In the genomic region with DNA sequence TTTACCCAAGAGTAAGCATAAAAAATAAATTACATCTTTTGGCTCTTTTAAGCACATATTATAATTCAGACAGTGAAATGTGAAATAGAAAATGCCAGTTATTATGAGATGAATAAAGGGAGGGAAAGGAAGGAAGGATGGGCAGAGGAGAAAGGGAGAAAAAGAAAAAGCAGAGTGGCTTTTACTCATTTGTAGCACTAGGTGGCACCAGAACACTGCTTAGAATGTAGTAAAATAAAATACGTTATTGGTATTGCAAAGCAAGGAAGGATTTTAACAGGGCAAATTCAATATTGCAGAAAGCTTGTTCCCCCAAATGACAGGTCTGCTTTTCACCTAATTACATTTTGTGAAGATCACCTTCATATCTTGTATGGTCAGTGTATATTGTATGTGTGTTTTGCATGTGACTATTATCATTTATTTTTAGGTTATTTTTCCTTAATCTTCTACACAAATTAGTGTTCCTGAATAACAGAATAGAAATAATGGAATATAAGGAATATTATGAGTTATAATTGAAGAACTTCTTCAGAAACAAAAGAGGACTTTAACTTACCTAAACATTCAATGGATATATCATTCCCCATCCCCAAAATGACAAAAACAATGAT, we compare ENCODE assay signal across 9 cellular contexts.
A peak's percentile ranks its signal among the peaks of the same experiment; 100 is the strongest.
DNase-seq lines count a peak whose midpoint lies in the region; ATAC-seq and TF ChIP-seq lines count a peak whose summit lies in the region.
"Had no signal": no experiment of that assay in that cellular context is flagged by ENCODE, and none has a peak within 500 bp of the region (broad histone marks: within the 10 kb centered on the region; RNA-seq: fewer than 3 reads in every experiment).

No MANE protein-coding gene starts in this region.

- peak; percentile 83 for ATAC-seq in SK-N-SH treated with all-trans-retinoic acid at 6 μM for 48 hours
- no peak for ATAC-seq in HG02763 (IDR thresholded peaks at IDR 0.05; ENCODE audit: unreplicated experiment)
- no peak for ATAC-seq in GM18502 (IDR thresholded peaks at IDR 0.05; ENCODE audit: poor library complexity, unreplicated experiment)

- TF ChIP-seq CTCF in LNCAP (IDR thresholded peaks at IDR 0.05) (peak; percentile 92), fibroblast of pulmonary artery (IDR thresholded peaks at IDR 0.05; ENCODE audit: low read length, missing control alignments) (peak; percentile 81)

- H3K4me3 ChIP-seq in fibroblast of pulmonary artery (replicated peaks; ENCODE audit: low read depth, low read length), result no peak overlapping the region
- H3K4me3 ChIP-seq: SJSA1 had no signal

- DNase-seq in EH (ENCODE audit: low read depth), result peak; percentile 39
- DNase-seq in fibroblast of pulmonary artery (ENCODE audit: low read depth), result peak; percentile 51
- DNase-seq in superior temporal gyrus (ENCODE audit: extremely low spot score), result peak; percentile 70
- no peak for DNase-seq in cerebellar nuclear complex (lab: John Stamatoyannopoulos, UW)

TF ChIP-seq in SK-N-SH treated with all-trans-retinoic acid at 6 μM for 48 hours, 23 proteins besides CTCF, POLR2A, EP300 and RAD21:
- TF ChIP-seq ZNF70 (CRISPR knock-in tag; IDR thresholded peaks at IDR 0.05) (no peak), OSR1 (CRISPR knock-in tag; IDR thresholded peaks at IDR 0.05) (no peak), ZFP3 (CRISPR knock-in tag; IDR thresholded peaks at IDR 0.05) (no peak), ZC3H10 (CRISPR knock-in tag; IDR thresholded peaks at IDR 0.05) (no peak), RARB (CRISPR knock-in tag; IDR thresholded peaks at IDR 0.05) (no peak), ZNF8 (CRISPR knock-in tag; IDR thresholded peaks at IDR 0.05) (no peak), SNAI2 (CRISPR knock-in tag; IDR thresholded peaks at IDR 0.05) (no peak), TOX (CRISPR knock-in tag; IDR thresholded peaks at IDR 0.05; ENCODE audit: borderline replicate concordance) (no peak), ARNTL (CRISPR knock-in tag; IDR thresholded peaks at IDR 0.05; ENCODE audit: borderline replicate concordance, low read depth) (no peak), ESRRG (CRISPR knock-in tag; IDR thresholded peaks at IDR 0.05) (no peak), TCF4 (CRISPR knock-in tag; IDR thresholded peaks at IDR 0.05; ENCODE audit: borderline replicate concordance) (no peak), PPARA (CRISPR knock-in tag; IDR thresholded peaks at IDR 0.05; ENCODE audit: borderline replicate concordance) (no peak), ZFP30 (CRISPR knock-in tag; IDR thresholded peaks at IDR 0.05) (no peak)
- TF ChIP-seq, protein P1, sequence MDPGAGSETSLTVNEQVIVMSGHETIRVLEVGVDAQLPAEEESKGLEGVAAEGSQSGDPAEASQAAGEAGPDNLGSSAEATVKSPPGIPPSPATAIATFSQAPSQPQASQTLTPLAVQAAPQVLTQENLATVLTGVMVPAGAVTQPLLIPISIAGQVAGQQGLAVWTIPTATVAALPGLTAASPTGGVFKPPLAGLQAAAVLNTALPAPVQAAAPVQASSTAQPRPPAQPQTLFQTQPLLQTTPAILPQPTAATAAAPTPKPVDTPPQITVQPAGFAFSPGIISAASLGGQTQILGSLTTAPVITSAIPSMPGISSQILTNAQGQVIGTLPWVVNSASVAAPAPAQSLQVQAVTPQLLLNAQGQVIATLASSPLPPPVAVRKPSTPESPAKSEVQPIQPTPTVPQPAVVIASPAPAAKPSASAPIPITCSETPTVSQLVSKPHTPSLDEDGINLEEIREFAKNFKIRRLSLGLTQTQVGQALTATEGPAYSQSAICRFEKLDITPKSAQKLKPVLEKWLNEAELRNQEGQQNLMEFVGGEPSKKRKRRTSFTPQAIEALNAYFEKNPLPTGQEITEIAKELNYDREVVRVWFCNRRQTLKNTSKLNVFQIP (CRISPR knock-in tag; IDR thresholded peaks at IDR 0.05; ENCODE audit: borderline replicate concordance, low read depth), result no peak
- TF ChIP-seq, protein P2, sequence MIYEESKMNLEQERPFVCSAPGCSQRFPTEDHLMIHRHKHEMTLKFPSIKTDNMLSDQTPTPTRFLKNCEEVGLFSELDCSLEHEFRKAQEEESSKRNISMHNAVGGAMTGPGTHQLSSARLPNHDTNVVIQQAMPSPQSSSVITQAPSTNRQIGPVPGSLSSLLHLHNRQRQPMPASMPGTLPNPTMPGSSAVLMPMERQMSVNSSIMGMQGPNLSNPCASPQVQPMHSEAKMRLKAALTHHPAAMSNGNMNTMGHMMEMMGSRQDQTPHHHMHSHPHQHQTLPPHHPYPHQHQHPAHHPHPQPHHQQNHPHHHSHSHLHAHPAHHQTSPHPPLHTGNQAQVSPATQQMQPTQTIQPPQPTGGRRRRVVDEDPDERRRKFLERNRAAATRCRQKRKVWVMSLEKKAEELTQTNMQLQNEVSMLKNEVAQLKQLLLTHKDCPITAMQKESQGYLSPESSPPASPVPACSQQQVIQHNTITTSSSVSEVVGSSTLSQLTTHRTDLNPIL (CRISPR knock-in tag; IDR thresholded peaks at IDR 0.05; ENCODE audit: low read depth), result no peak
- TF ChIP-seq, protein P3, sequence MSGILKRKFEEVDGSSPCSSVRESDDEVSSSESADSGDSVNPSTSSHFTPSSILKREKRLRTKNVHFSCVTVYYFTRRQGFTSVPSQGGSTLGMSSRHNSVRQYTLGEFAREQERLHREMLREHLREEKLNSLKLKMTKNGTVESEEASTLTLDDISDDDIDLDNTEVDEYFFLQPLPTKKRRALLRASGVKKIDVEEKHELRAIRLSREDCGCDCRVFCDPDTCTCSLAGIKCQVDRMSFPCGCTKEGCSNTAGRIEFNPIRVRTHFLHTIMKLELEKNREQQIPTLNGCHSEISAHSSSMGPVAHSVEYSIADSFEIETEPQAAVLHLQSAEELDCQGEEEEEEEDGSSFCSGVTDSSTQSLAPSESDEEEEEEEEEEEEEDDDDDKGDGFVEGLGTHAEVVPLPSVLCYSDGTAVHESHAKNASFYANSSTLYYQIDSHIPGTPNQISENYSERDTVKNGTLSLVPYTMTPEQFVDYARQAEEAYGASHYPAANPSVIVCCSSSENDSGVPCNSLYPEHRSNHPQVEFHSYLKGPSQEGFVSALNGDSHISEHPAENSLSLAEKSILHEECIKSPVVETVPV (CRISPR knock-in tag; IDR thresholded peaks at IDR 0.05), result no peak

Comparison
In these comparisons a context has a peak if more than half of its experiments do, and no peak if none do; other contexts are left out.
1. DNase-seq: peak in EH (single experiment), fibroblast of pulmonary artery (single experiment) and superior temporal gyrus (single experiment); none in cerebellar nuclear complex (0 of 2).